ENCODE assay signal across 8 cellular contexts in the genomic region with DNA sequence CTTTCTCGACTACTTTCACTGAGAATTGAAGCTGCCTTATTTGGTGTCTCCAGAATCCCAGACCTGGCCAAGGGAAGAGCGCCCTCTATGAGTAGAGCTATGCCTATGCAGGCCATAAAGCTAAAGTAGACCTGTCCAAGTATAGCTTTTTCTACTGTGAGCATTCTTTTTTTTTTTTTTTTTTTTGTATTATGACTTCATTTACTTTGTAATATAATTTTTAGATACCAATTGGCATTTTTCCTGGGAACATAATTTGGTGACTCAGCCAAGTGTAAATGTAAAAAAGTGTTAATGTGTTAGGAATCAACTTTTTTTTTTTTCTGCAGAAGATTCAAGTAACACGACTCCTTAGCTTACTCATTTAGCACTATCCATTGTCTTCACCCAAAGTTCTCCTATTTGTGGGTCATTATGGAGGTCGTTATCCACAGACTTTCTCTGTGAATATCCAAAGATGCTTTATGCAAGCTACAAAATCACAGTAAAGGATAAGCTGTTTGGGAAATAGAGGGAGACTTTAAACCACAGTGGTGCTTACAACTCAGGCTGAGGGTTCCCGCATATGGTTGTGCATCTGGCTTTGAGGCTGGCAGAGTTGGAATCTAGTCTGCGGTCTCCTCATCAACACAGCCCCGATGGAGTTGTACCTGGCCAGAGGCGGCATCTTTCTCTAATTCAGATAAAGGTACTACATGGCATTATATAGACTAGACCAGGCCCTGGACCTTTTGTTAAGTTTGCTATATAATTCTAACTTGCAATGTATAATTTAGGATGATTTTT.
DNase-seq lines count a peak whose midpoint lies in the region; ATAC-seq and TF ChIP-seq lines count a peak whose summit lies in the region.

No MANE protein-coding gene starts in this region.

- H3K27me3 Mint-ChIP-seq in activated CD4-positive, alpha-beta T cell treated with anti-CD3 and anti-CD28 coated beads for 36 hours, result no peaks in the 10 kb centered on the region

- no peaks in the 10 kb centered on the region for H3K4me1 Mint-ChIP-seq in activated CD4-positive, alpha-beta T cell treated with anti-CD3 and anti-CD28 coated beads for 36 hours

- H3K4me3 ChIP-seq in RWPE2 (ENCODE audit: severe bottlenecking), result no peak overlapping the region

- no peaks in the 10 kb centered on the region for H3K4me1 ChIP-seq in RWPE2 (ENCODE audit: insufficient read depth, poor library complexity, severe bottlenecking)

- CTCF ChIA-PET in activated CD4-positive, alpha-beta T cell treated with anti-CD3 and anti-CD28 coated beads for 36 hours (lab: Charles Lee), result interaction anchor here (0.7 to 1.4 kb wide), 8 partner anchors 11 to 1344 kb away, joined by 3 to 5 read pairs (median 3); no protein-coding TSS in a partner anchor

- POLR2A ChIA-PET in activated CD4-positive, alpha-beta T cell treated with anti-CD3 and anti-CD28 coated beads for 36 hours (lab: Charles Lee), result no interaction called here

- TF ChIP-seq CTCF in RWPE2 (IDR thresholded peaks at IDR 0.05; ENCODE audit: poor library complexity, severe bottlenecking), result peak; percentile 72

- DNase-seq in activated CD4-positive, alpha-beta T cell treated with anti-CD3 and anti-CD28 coated beads for 36 hours, result peak; percentile 13
- DNase-seq in activated CD4-positive, alpha-beta T cell treated with anti-CD3 and anti-CD28 coated beads, Interleukin-2, amount 50 U/mL, for 48 hours, result no peak
- no peak for DNase-seq in RWPE2 (ENCODE audit: low spot score)
- DNase-seq in iPS DF 19.7 (ENCODE audit: low read depth, low spot score), result peak; percentile 12
- no peak for DNase-seq in stimulated activated CD4-positive, alpha-beta T cell treated with anti-CD3 and anti-CD28 coated beads, Interleukin-4, amount 100 ng/mL, for 24 hours
- no peak for DNase-seq in NCI-H187 (lab: John Stamatoyannopoulos, UW)

- no peak overlapping the region for H3K27ac Mint-ChIP-seq in activated CD4-positive, alpha-beta T cell treated with anti-CD3 and anti-CD28 coated beads for 36 hours

- intact Hi-C loops in activated CD4-positive, alpha-beta T cell treated with anti-CD3 and anti-CD28 coated beads for 36 hours (cut with DNase I, micrococcal nuclease), result no loop called here

- no peak for ATAC-seq in activated CD4-positive, alpha-beta T cell treated with anti-CD3 and anti-CD28 coated beads for 36 hours
- ATAC-seq in HG03039 (IDR thresholded peaks at IDR 0.05; ENCODE audit: unreplicated experiment) (peak; percentile 54), RWPE2 (ENCODE audit: low read depth) (peak; percentile 68; the same call in 1 of the 3 replicates), GM19328 (IDR thresholded peaks at IDR 0.05; ENCODE audit: unreplicated experiment) (no peak)

- no peak overlapping the region for H3K27ac ChIP-seq in RWPE2 (ENCODE audit: poor library complexity, severe bottlenecking)

- H3K4me3 Mint-ChIP-seq in activated CD4-positive, alpha-beta T cell treated with anti-CD3 and anti-CD28 coated beads for 36 hours, result no peak overlapping the region

- no peaks in the 10 kb centered on the region for H3K9me3 ChIP-seq in RWPE2 (ENCODE audit: severe bottlenecking)

- H3K9me3 Mint-ChIP-seq in activated CD4-positive, alpha-beta T cell treated with anti-CD3 and anti-CD28 coated beads for 36 hours (ENCODE audit: low read depth), result peaks cover 3% of the 10 kb centered on the region

- no peaks in the 10 kb centered on the region for H3K27me3 ChIP-seq in RWPE2 (ENCODE audit: insufficient read depth, poor library complexity, severe bottlenecking)

- H3K36me3 ChIP-seq in RWPE2 (ENCODE audit: low read depth), result no peaks in the 10 kb centered on the region

- H3K36me3 Mint-ChIP-seq in activated CD4-positive, alpha-beta T cell treated with anti-CD3 and anti-CD28 coated beads for 36 hours (ENCODE audit: low read depth), result no peaks in the 10 kb centered on the region

Comparison
In these comparisons a context has a peak if more than half of its experiments do, and no peak if none do; other contexts are left out.
1. DNase-seq: peak in activated CD4-positive, alpha-beta T cell treated with anti-CD3 and anti-CD28 coated beads for 36 hours (single experiment) and iPS DF 19.7 (single experiment); none in activated CD4-positive, alpha-beta T cell treated with anti-CD3 and anti-CD28 coated beads, Interleukin-2, amount 50 U/mL, for 48 hours (0 of 2), RWPE2 (single experiment), stimulated activated CD4-positive, alpha-beta T cell treated with anti-CD3 and anti-CD28 coated beads, Interleukin-4, amount 100 ng/mL, for 24 hours (single experiment) and NCI-H187 (0 of 2).
2. ATAC-seq: peak in HG03039 (single experiment) and RWPE2 (single experiment); none in activated CD4-positive, alpha-beta T cell treated with anti-CD3 and anti-CD28 coated beads for 36 hours (single experiment) and GM19328 (single experiment).